In the genomic region with DNA sequence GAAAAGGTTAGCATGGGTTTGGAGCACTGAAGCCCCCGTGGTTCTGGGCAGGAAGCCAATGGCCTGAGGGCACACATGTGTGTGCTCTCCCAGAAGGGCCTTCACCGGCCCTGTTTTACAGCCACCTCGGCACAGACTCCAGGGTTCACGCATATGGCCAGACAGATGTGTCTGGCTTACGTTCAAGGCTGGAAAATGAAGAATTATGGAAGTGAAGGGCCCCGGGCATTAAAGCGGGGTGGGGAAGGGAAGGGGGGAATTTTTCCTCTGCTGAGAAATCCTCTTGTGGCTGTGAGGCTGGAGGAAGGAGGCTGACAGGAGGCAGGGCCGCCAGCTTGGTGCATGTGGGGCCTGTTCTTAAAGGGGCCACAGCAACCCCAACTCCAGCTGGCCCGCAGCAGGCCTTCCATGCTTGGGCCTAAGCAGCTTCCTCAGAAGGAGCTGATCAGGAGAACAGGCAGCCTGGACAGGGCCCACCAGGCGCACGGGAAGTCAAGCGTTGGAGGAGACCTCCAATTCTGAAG, we compare ENCODE assay signal across 14 cellular contexts. TPM values are rescaled to one million over a fixed set of nuclear protein-coding genes. Genes with fewer than 3 reads are reported as not detected.
A peak's percentile ranks its signal among the peaks of the same experiment; 100 is the strongest.
DNase-seq lines count a peak whose midpoint lies in the region; ATAC-seq and TF ChIP-seq lines count a peak whose summit lies in the region.
"Had no signal": no experiment of that assay in that cellular context is flagged by ENCODE, and none has a peak within 500 bp of the region (broad histone marks: within the 10 kb centered on the region; RNA-seq: fewer than 3 reads in every experiment).

No MANE protein-coding gene starts in this region.

- no peaks in the 10 kb centered on the region for H3K27me3 ChIP-seq in RWPE2 (ENCODE audit: insufficient read depth, poor library complexity, severe bottlenecking)

- POLR2A ChIA-PET in HEK293 (lab: Yijun Ruan, JAX): no interaction called here

- no peak overlapping the region for H3K4me3 ChIP-seq in HEK293 (ENCODE audit: low read depth, low read length)
- H3K4me3 ChIP-seq in RWPE2 (ENCODE audit: severe bottlenecking): no peak overlapping the region
- H3K4me3 ChIP-seq in skin epidermis: no peak overlapping the region

- TF ChIP-seq CTCF in HEK293 (tag by site-specific recombination; IDR thresholded peaks at IDR 0.05) (no peak), RWPE2 (IDR thresholded peaks at IDR 0.05; ENCODE audit: poor library complexity, severe bottlenecking) (no peak)

- peaks cover 21% of the 10 kb centered on the region for H3K36me3 Mint-ChIP-seq in T-helper 17 cell (ENCODE audit: low read depth)

- ATAC-seq in RWPE2 (ENCODE audit: low read depth) (no peak), left ventricle myocardium superior (no peak), T-helper 17 cell (no peak), GM21526 (IDR thresholded peaks at IDR 0.05; ENCODE audit: low FRiP score, unreplicated experiment) (no peak)

- H3K4me1 ChIP-seq in HEK293 (ENCODE audit: control insufficient read depth, insufficient read depth, low read length) (peaks cover 3% of the 10 kb centered on the region; the same call in 1 of the 2 replicates), RWPE2 (ENCODE audit: insufficient read depth, poor library complexity, severe bottlenecking) (peaks cover 10% of the 10 kb centered on the region)

- H3K27ac ChIP-seq in HEK293 (ENCODE audit: extremely low read depth, low read depth, low read length) (peak overlapping the region; percentile 42), RWPE2 (ENCODE audit: poor library complexity, severe bottlenecking) (peak overlapping the region; percentile 8), skin epidermis (peak overlapping the region in 17 of 21 experiments; percentile 7 to 80 (median 67))
- H3K27ac ChIP-seq: HL-60 had no signal

- H3K36me3 ChIP-seq in HEK293 (ENCODE audit: control insufficient read depth in 2 of 2, insufficient read depth in 1 of 2, low read length in 2 of 2) (peaks cover 4 to 56% of the 10 kb centered on the region in 2 experiments; a peak in 2 of 3 replicates), RWPE2 (ENCODE audit: low read depth) (peaks cover 9% of the 10 kb centered on the region)

- intact Hi-C loops in left ventricle myocardium superior (cut with micrococcal nuclease): no loop called here

- no peak overlapping the region for H3K27ac Mint-ChIP-seq in T-helper 17 cell
- H3K27ac Mint-ChIP-seq: stimulated activated naive CD8-positive, alpha-beta T cell treated with anti-CD3 and anti-CD28 coated beads, Interleukin-15, Interleukin-2, amounts not matched to agents 100 ng/mL and 50 ng/mL, for 24 hours had no signal

- H3K27me3 Mint-ChIP-seq in T-helper 17 cell: no peaks in the 10 kb centered on the region
- H3K27me3 Mint-ChIP-seq: stimulated activated naive CD8-positive, alpha-beta T cell treated with anti-CD3 and anti-CD28 coated beads, Interleukin-15, Interleukin-2, amounts not matched to agents 100 ng/mL and 50 ng/mL, for 24 hours had no signal

- no peak for DNase-seq in RWPE2 (ENCODE audit: low spot score)
- DNase-seq in left ventricle myocardium superior: peak; percentile 38
- DNase-seq in T-helper 17 cell: no peak
- no peak for DNase-seq in dedifferentiated amniotic fluid mesenchymal stem cell (ENCODE audit: extremely low spot score)
- no peak for DNase-seq in NCI-H2107 (lab: John Stamatoyannopoulos, UW)
- DNase-seq: activated CD4-positive, CD25-positive, alpha-beta regulatory T cell; activated effector memory CD4-positive, alpha-beta T cell treated with Interleukin-2 at 50 U/mL for 16 hours; Calu3; hippocampal formation had no signal

- H3K9me3 ChIP-seq in HEK293 (ENCODE audit: control insufficient read depth, insufficient read depth, low read depth, low read length) (no peaks in the 10 kb centered on the region), RWPE2 (ENCODE audit: severe bottlenecking) (no peaks in the 10 kb centered on the region), T-helper 17 cell (ENCODE audit: control insufficient read depth, low read length, poor library complexity, severe bottlenecking) (no peaks in the 10 kb centered on the region)

- H3K4me3 Mint-ChIP-seq in T-helper 17 cell: no peak overlapping the region
- H3K4me3 Mint-ChIP-seq: stimulated activated naive CD8-positive, alpha-beta T cell treated with anti-CD3 and anti-CD28 coated beads, Interleukin-15, Interleukin-2, amounts not matched to agents 100 ng/mL and 50 ng/mL, for 24 hours had no signal

- peaks cover 8% of the 10 kb centered on the region for H3K4me1 Mint-ChIP-seq in T-helper 17 cell

- CTCF ChIA-PET in HEK293 (lab: Yijun Ruan, JAX): interaction anchor here (0.5 to 3.8 kb wide), 6 partner anchors 9 to 317 kb away, joined by 3 to 18 read pairs (median 4); no protein-coding TSS in a partner anchor

TF ChIP-seq in HEK293, 187 proteins besides CTCF, POLR2A, EP300 and RAD21:
- TF ChIP-seq KLF10 (tag by site-specific recombination; IDR thresholded peaks at IDR 0.05) (no peak), ZBTB20 (tag by site-specific recombination; IDR thresholded peaks at IDR 0.05) (peak; percentile 74), ZFP69B (tag by site-specific recombination; IDR thresholded peaks at IDR 0.05) (peak; percentile 88)
- TF ChIP-seq, protein P1, sequence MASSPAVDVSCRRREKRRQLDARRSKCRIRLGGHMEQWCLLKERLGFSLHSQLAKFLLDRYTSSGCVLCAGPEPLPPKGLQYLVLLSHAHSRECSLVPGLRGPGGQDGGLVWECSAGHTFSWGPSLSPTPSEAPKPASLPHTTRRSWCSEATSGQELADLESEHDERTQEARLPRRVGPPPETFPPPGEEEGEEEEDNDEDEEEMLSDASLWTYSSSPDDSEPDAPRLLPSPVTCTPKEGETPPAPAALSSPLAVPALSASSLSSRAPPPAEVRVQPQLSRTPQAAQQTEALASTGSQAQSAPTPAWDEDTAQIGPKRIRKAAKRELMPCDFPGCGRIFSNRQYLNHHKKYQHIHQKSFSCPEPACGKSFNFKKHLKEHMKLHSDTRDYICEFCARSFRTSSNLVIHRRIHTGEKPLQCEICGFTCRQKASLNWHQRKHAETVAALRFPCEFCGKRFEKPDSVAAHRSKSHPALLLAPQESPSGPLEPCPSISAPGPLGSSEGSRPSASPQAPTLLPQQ (tag by site-specific recombination; IDR thresholded peaks at IDR 0.05): peak; percentile 93
TF ChIP-seq in HEK293: peak in this region for 3.

RNA-seq across cellular contexts. Expression of a gene that starts 21.6 kb away (rescaled TPM):
- total RNA-seq in left ventricle myocardium superior: 19.0 TPM
- 1 to 10 TPM; 4.6 to 8.1 TPM for total RNA-seq in T-helper 17 cell

RNA-seq across cellular contexts. Expression of a gene that starts 34.7 kb away (rescaled TPM):
- total RNA-seq in left ventricle myocardium superior (14.4 TPM), T-helper 17 cell (10 to 100 TPM; 28.4 to 35.2 TPM)

RNA-seq across cellular contexts. Expression of a gene that starts 46.6 kb away (rescaled TPM):
- 28.9 TPM for total RNA-seq in left ventricle myocardium superior
- 10 to 100 TPM; 85.1 to 92.6 TPM for total RNA-seq in T-helper 17 cell

RNA-seq across cellular contexts. Expression of a gene that starts 51.4 kb away (rescaled TPM):
- total RNA-seq in left ventricle myocardium superior (1.9 TPM), T-helper 17 cell (under 1 TPM; 0.21 to 0.90 TPM)
- total RNA-seq: Calu3 had no signal

Comparison
In these comparisons a context has a peak if more than half of its experiments do, and no peak if none do; other contexts are left out.
1. H3K27ac ChIP-seq: peak in every context shown above with its lines; median percentile 67 in skin epidermis; 42 in HEK293; 8 in RWPE2.